Comparison of ENCODE assay signal across 27 cellular contexts in the genomic region with DNA sequence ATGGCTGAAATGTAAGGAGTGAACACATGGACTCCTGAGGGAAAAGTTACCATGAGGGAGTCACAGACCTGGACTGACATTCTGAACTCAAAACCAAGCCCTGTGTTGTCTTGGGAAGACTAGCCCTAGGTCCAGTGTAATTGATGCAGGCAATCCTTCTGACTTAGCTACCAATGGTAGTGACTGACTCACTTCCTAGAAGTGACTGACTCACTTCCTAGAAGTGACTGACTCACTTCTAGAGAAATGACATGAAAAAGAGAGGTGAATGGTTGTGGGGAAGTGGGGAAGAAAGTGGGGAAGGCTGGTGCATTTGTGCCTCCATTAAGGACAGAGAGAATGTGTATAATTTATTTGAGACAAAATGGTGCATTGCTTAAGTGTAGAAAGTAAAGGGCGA. TPM values are rescaled to one million over a fixed set of nuclear protein-coding genes. Genes with fewer than 3 reads are reported as not detected.
DNase-seq lines count a peak whose midpoint lies in the region; ATAC-seq, FAIRE-seq and TF ChIP-seq lines count a peak whose summit lies in the region.
"Had no signal": no experiment of that assay in that cellular context is flagged by ENCODE, and none has a peak within 500 bp of the region (broad histone marks: within the 10 kb centered on the region; RNA-seq: fewer than 3 reads in every experiment).

No MANE protein-coding gene starts in this region.

- no peaks in the 10 kb centered on the region for H3K27me3 ChIP-seq in GM23248 (replicated peaks; ENCODE audit: insufficient read depth)
- H3K27me3 ChIP-seq in mesendoderm (ENCODE audit: insufficient read depth, low read length, poor library complexity), result no peaks in the 10 kb centered on the region
- H3K27me3 ChIP-seq in small intestine (ENCODE audit: control insufficient read depth in 2 of 2, insufficient read depth in 2 of 2, low read length in 2 of 2), result no peaks in the 10 kb centered on the region
- H3K27me3 ChIP-seq: dorsolateral prefrontal cortex, spleen had no signal

- H3K27ac ChIP-seq in GM23248 (no peak overlapping the region), mesendoderm (ENCODE audit: low read depth, low read length) (no peak overlapping the region), small intestine (ENCODE audit: low read depth in 1 of 2, low read length in 1 of 2) (no peak overlapping the region)
- H3K27ac ChIP-seq: dorsolateral prefrontal cortex, epithelial cell of prostate, spleen had no signal

- no peak overlapping the region for H3K18ac ChIP-seq in mesendoderm (ENCODE audit: low read length)

- H3K4ac ChIP-seq in mesendoderm (ENCODE audit: low read depth, low read length), result no peak overlapping the region

- H2AFZ ChIP-seq in GM23248, result no peak overlapping the region

- peaks cover 5% of the 10 kb centered on the region for H3K27me3 Mint-ChIP-seq in T-helper 2 cell treated with Interferon-gamma antibody and Interleukin-4, amounts not matched to agents 5 μg/mL and 100 μg/mL, for 36 hours (ENCODE audit: low read depth)
- H3K27me3 Mint-ChIP-seq in activated T-helper 1 cell treated with anti-CD3 and anti-CD28 coated beads, Interleukin-12 subunit alpha, Interleukin-12 subunit beta, Interleukin-2, Interleukin-4 antibody, amounts not matched to agents 30 ng/mL and 10 ng/mL and 1 ng/mL, durations not matched to agents 14 hours and 24 hours and 36 hours (ENCODE audit: insufficient read depth), result peaks cover 8% of the 10 kb centered on the region

- H3K4me3 ChIP-seq in GM23248 (no peak overlapping the region), fibroblast of pulmonary artery (replicated peaks; ENCODE audit: low read depth, low read length) (no peak overlapping the region), mesendoderm (ENCODE audit: low read length) (no peak overlapping the region), small intestine (ENCODE audit: low read depth in 1 of 2, low read length in 2 of 2) (no peak overlapping the region)
- H3K4me3 ChIP-seq: dorsolateral prefrontal cortex, lung, spleen had no signal

- in situ Hi-C loops in GM23248 (cut with MboI), result no loop called here

- 95 to 100% methylated on average over 1 of the region's 1 CpG for WGBS in GM23248 (ENCODE audit: low coverage in 1 of 2, low lambda C conversion rate in 2 of 2, missing lambda C conversion rate in 2 of 2), 2 experiments
- no CpG with 5 or more reads among the region's 1 CpG for WGBS in mesendoderm (ENCODE audit: extremely low coverage, insufficient coverage, low lambda C conversion rate)
- 90 to 95% (median 95%) methylated on average over 1 of the region's 1 CpG for WGBS in small intestine, 3 donors

- H3K4me1 Mint-ChIP-seq in T-helper 2 cell treated with Interferon-gamma antibody and Interleukin-4, amounts not matched to agents 5 μg/mL and 100 μg/mL, for 36 hours (ENCODE audit: low read depth), result peaks cover 6% of the 10 kb centered on the region
- peaks cover 15% of the 10 kb centered on the region for H3K4me1 Mint-ChIP-seq in activated T-helper 1 cell treated with anti-CD3 and anti-CD28 coated beads, Interleukin-12 subunit alpha, Interleukin-12 subunit beta, Interleukin-2, Interleukin-4 antibody, amounts not matched to agents 30 ng/mL and 10 ng/mL and 1 ng/mL, durations not matched to agents 14 hours and 24 hours and 36 hours (ENCODE audit: low read depth)

- H3K9me3 ChIP-seq in GM23248 (ENCODE audit: low read depth), result no peaks in the 10 kb centered on the region
- H3K9me3 ChIP-seq in small intestine (ENCODE audit: control insufficient read depth, low read depth), result no peaks in the 10 kb centered on the region

- H2BK120ac ChIP-seq in mesendoderm (ENCODE audit: low read depth, low read length), result no peak overlapping the region

- H2BK15ac ChIP-seq in mesendoderm (replicated peaks; ENCODE audit: low read depth), result no peak overlapping the region

- H3K9ac ChIP-seq in GM23248 (no peak overlapping the region), mesendoderm (ENCODE audit: low read length) (no peak overlapping the region)

- no peak overlapping the region for H2AK5ac ChIP-seq in mesendoderm (ENCODE audit: low read length)

- no peaks in the 10 kb centered on the region for H3K36me3 ChIP-seq in GM23248 (ENCODE audit: low read depth)
- no peaks in the 10 kb centered on the region for H3K36me3 ChIP-seq in mesendoderm (ENCODE audit: control insufficient read depth, insufficient read depth, low read length)
- H3K36me3 ChIP-seq in small intestine (ENCODE audit: control insufficient read depth in 2 of 2, insufficient read depth in 2 of 2, low read length in 2 of 2), result no peaks in the 10 kb centered on the region
- H3K36me3 ChIP-seq: spleen had no signal

- peaks cover 24% of the 10 kb centered on the region for H3K9me3 Mint-ChIP-seq in T-helper 2 cell treated with Interferon-gamma antibody and Interleukin-4, amounts not matched to agents 5 μg/mL and 100 μg/mL, for 36 hours
- H3K9me3 Mint-ChIP-seq in activated T-helper 1 cell treated with anti-CD3 and anti-CD28 coated beads, Interleukin-12 subunit alpha, Interleukin-12 subunit beta, Interleukin-2, Interleukin-4 antibody, amounts not matched to agents 30 ng/mL and 10 ng/mL and 1 ng/mL, durations not matched to agents 14 hours and 24 hours and 36 hours, result peaks cover 15% of the 10 kb centered on the region

- H4K8ac ChIP-seq in mesendoderm (ENCODE audit: low read depth, low read length), result no peak overlapping the region

- no peak for TF ChIP-seq CTCF in fibroblast of pulmonary artery (IDR thresholded peaks at IDR 0.05; ENCODE audit: low read length, missing control alignments)

- peak overlapping the region; percentile 23 for H3K27ac Mint-ChIP-seq in T-helper 2 cell treated with Interferon-gamma antibody and Interleukin-4, amounts not matched to agents 5 μg/mL and 100 μg/mL, for 36 hours
- H3K27ac Mint-ChIP-seq in activated T-helper 1 cell treated with anti-CD3 and anti-CD28 coated beads, Interleukin-12 subunit alpha, Interleukin-12 subunit beta, Interleukin-2, Interleukin-4 antibody, amounts not matched to agents 30 ng/mL and 10 ng/mL and 1 ng/mL, durations not matched to agents 14 hours and 24 hours and 36 hours, result peak overlapping the region; percentile 5

- no peak overlapping the region for H3K23ac ChIP-seq in mesendoderm (ENCODE audit: low read length)

- H2BK5ac ChIP-seq in mesendoderm (ENCODE audit: low read length), result no peak overlapping the region

- no peaks in the 10 kb centered on the region for H3K79me2 ChIP-seq in GM23248 (ENCODE audit: insufficient read depth)
- H3K79me2 ChIP-seq in mesendoderm (ENCODE audit: control insufficient read depth, insufficient read depth, low read length), result no peaks in the 10 kb centered on the region

- no peaks in the 10 kb centered on the region for H4K20me1 ChIP-seq in GM23248 (ENCODE audit: insufficient read depth)

- H3K4me2 ChIP-seq in GM23248 (ENCODE audit: unreplicated experiment) (no peak overlapping the region), mesendoderm (ENCODE audit: low read length) (no peak overlapping the region)

- peak overlapping the region; percentile 4 for H3K4me3 Mint-ChIP-seq in T-helper 2 cell treated with Interferon-gamma antibody and Interleukin-4, amounts not matched to agents 5 μg/mL and 100 μg/mL, for 36 hours
- H3K4me3 Mint-ChIP-seq in activated T-helper 1 cell treated with anti-CD3 and anti-CD28 coated beads, Interleukin-12 subunit alpha, Interleukin-12 subunit beta, Interleukin-2, Interleukin-4 antibody, amounts not matched to agents 30 ng/mL and 10 ng/mL and 1 ng/mL, durations not matched to agents 14 hours and 24 hours and 36 hours, result no peak overlapping the region

- ATAC-seq in HG03521 (IDR thresholded peaks at IDR 0.05; ENCODE audit: unreplicated experiment), result no peak

- FAIRE-seq in small intestine (lab: Jason Lieb, UNC), result no peak
- FAIRE-seq: frontal cortex, GM18507, H54 had no signal

- intact Hi-C loops in activated T-helper 1 cell treated with anti-CD3 and anti-CD28 coated beads, Interleukin-12 subunit alpha, Interleukin-12 subunit beta, Interleukin-2, Interleukin-4 antibody, amounts not matched to agents 30 ng/mL and 10 ng/mL and 1 ng/mL, durations not matched to agents 14 hours and 24 hours and 36 hours (cut with micrococcal nuclease), result no loop called here

- H3K36me3 Mint-ChIP-seq in T-helper 2 cell treated with Interferon-gamma antibody and Interleukin-4, amounts not matched to agents 5 μg/mL and 100 μg/mL, for 36 hours (ENCODE audit: low read depth), result peaks cover 5% of the 10 kb centered on the region
- H3K36me3 Mint-ChIP-seq in activated T-helper 1 cell treated with anti-CD3 and anti-CD28 coated beads, Interleukin-12 subunit alpha, Interleukin-12 subunit beta, Interleukin-2, Interleukin-4 antibody, amounts not matched to agents 30 ng/mL and 10 ng/mL and 1 ng/mL, durations not matched to agents 14 hours and 24 hours and 36 hours (ENCODE audit: low read depth), result peaks cover 6% of the 10 kb centered on the region

- no peak overlapping the region for H4K5ac ChIP-seq in mesendoderm (ENCODE audit: low read length)

- no peaks in the 10 kb centered on the region for H3F3A ChIP-seq in GM23248 (ENCODE audit: insufficient read depth)

- H3K4me1 ChIP-seq in GM23248 (ENCODE audit: insufficient read depth) (no peaks in the 10 kb centered on the region), mesendoderm (ENCODE audit: control insufficient read depth, low read depth, low read length) (no peaks in the 10 kb centered on the region), small intestine (ENCODE audit: control insufficient read depth in 2 of 2, insufficient read depth in 1 of 2, low read depth in 1 of 2, low read length in 1 of 2) (no peaks in the 10 kb centered on the region)
- H3K4me1 ChIP-seq: spleen had no signal

- H3K79me1 ChIP-seq in mesendoderm (ENCODE audit: low read length), result no peaks in the 10 kb centered on the region

- no peak overlapping the region for H3K56ac ChIP-seq in mesendoderm (ENCODE audit: low read length)

- DNase-seq in T-helper 2 cell treated with Interferon-gamma antibody and Interleukin-4, amounts not matched to agents 5 μg/mL and 100 μg/mL, for 36 hours (ENCODE audit: low spot score), result no peak
- DNase-seq in T-helper 2 cell (no peak), GM23248 (peak; percentile 36), fibroblast of pulmonary artery (ENCODE audit: low read depth) (peak; percentile 50), mesendoderm (no peak), small intestine (no peak)
- DNase-seq in activated T-helper 1 cell treated with anti-CD3 and anti-CD28 coated beads, Interleukin-12 subunit alpha, Interleukin-12 subunit beta, Interleukin-2, Interleukin-4 antibody, amounts not matched to agents 30 ng/mL and 10 ng/mL and 1 ng/mL, durations not matched to agents 14 hours and 24 hours and 36 hours (ENCODE audit: low spot score), result no peak
- DNase-seq: 8988T; activated CD4-positive, CD25-positive, alpha-beta regulatory T cell; activated gamma-delta T cell; caudate nucleus; dorsolateral prefrontal cortex; GDM1; islet precursor cell; MM.1S; NCI-H1694 treated with DMSO at 0.1 percent for 48 hours; NCI-H69; occipital lobe; spleen; stimulated activated CD4-positive, alpha-beta T cell treated with anti-CD3 and anti-CD28 coated beads, Interleukin-4, amount 100 ng/mL, for 4 hours; T-helper 9 cell had no signal

- no peaks in the 10 kb centered on the region for H3K9me2 ChIP-seq in GM23248 (ENCODE audit: insufficient read depth)

RNA-seq across cellular contexts. Expression of a gene that starts 49.9 kb away (rescaled TPM):
- total RNA-seq in GM23248 (2014; rRNA removed; shearing (Covaris generic)), result 0.32 TPM in 1 of 2 replicates, not detected in the other
- polyA plus RNA-seq in GM23248 (2016; fragmentation: Nextera tagmentation; extraction: Ambion mirVana) (0.11 and 0.42 TPM in 2 replicates), small intestine (1 to 10 TPM in 2 of 3 donors, under 1 TPM in 1; 0.89 to 7.2 (median 3.2) TPM)
- total RNA-seq in activated T-helper 1 cell treated with anti-CD3 and anti-CD28 coated beads, Interleukin-12 subunit alpha, Interleukin-12 subunit beta, Interleukin-2, Interleukin-4 antibody, amounts not matched to agents 30 ng/mL and 10 ng/mL and 1 ng/mL, durations not matched to agents 14 hours and 24 hours and 36 hours, result not detected in 2 replicates
- polyA plus RNA-seq in mesendoderm (2013, experiment 1 of 2), result 17.2 TPM
- polyA plus RNA-seq in mesendoderm (2013, experiment 2 of 2), result 16.5 TPM

Comparison
In these comparisons a context has a peak if more than half of its experiments do, and no peak if none do; other contexts are left out.
1. DNase-seq: peak in GM23248 (single experiment) and fibroblast of pulmonary artery (single experiment); none in T-helper 2 cell treated with Interferon-gamma antibody and Interleukin-4, amounts not matched to agents 5 μg/mL and 100 μg/mL, for 36 hours (single experiment), T-helper 2 cell (0 of 5), activated T-helper 1 cell treated with anti-CD3 and anti-CD28 coated beads, Interleukin-12 subunit alpha, Interleukin-12 subunit beta, Interleukin-2, Interleukin-4 antibody, amounts not matched to agents 30 ng/mL and 10 ng/mL and 1 ng/mL, durations not matched to agents 14 hours and 24 hours and 36 hours (single experiment), mesendoderm (single experiment) and small intestine (single experiment).